1 cellular context compared by ENCODE assay signal in the genomic region with DNA sequence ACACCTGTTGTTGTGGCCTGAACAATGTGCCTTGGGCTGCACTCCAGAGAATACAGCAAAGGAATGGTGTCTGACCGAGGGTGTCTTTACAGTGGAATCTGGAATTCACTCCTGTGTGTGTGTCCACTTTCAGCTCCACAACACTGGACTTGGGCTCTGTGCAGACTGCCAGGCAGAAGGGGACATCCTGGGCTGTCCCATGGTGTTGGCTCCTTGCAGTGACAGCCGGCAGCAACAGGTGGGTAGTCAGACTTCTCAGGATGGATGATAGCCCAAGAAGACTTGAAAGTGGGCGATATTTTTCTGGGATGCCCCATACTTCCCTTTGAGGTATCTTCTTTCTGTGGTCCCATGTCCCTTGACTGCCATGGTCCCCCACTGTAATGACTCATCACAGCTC.
A peak's percentile ranks its signal among the peaks of the same experiment; 100 is the strongest.
TF ChIP-seq lines count a peak whose summit lies in the region.

No MANE protein-coding gene starts in this region.

TF ChIP-seq in HEK293, 187 proteins besides CTCF, POLR2A, EP300 and RAD21 (continued from another document):
- no peak for TF ChIP-seq ZNF549 (tag by site-specific recombination; IDR thresholded peaks at IDR 0.05)
- TF ChIP-seq ZNF239 (tag by site-specific recombination; IDR thresholded peaks at IDR 0.05) = no peak
- no peak for TF ChIP-seq ZNF211 (tag by site-specific recombination; IDR thresholded peaks at IDR 0.05; ENCODE audit: low read depth)
- TF ChIP-seq, protein P1, sequence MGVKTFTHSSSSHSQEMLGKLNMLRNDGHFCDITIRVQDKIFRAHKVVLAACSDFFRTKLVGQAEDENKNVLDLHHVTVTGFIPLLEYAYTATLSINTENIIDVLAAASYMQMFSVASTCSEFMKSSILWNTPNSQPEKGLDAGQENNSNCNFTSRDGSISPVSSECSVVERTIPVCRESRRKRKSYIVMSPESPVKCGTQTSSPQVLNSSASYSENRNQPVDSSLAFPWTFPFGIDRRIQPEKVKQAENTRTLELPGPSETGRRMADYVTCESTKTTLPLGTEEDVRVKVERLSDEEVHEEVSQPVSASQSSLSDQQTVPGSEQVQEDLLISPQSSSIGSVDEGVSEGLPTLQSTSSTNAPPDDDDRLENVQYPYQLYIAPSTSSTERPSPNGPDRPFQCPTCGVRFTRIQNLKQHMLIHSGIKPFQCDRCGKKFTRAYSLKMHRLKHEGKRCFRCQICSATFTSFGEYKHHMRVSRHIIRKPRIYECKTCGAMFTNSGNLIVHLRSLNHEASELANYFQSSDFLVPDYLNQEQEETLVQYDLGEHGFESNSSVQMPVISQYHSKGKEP (tag by site-specific recombination; IDR thresholded peaks at IDR 0.05) = no peak
- TF ChIP-seq, protein P2, sequence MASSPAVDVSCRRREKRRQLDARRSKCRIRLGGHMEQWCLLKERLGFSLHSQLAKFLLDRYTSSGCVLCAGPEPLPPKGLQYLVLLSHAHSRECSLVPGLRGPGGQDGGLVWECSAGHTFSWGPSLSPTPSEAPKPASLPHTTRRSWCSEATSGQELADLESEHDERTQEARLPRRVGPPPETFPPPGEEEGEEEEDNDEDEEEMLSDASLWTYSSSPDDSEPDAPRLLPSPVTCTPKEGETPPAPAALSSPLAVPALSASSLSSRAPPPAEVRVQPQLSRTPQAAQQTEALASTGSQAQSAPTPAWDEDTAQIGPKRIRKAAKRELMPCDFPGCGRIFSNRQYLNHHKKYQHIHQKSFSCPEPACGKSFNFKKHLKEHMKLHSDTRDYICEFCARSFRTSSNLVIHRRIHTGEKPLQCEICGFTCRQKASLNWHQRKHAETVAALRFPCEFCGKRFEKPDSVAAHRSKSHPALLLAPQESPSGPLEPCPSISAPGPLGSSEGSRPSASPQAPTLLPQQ (tag by site-specific recombination; IDR thresholded peaks at IDR 0.05) = no peak
- TF ChIP-seq ZNF221 (tag by site-specific recombination; IDR thresholded peaks at IDR 0.05; ENCODE audit: borderline replicate concordance) = no peak
- TF ChIP-seq GLI2 (tag by site-specific recombination; IDR thresholded peaks at IDR 0.05; ENCODE audit: borderline replicate concordance, low read depth) = no peak
- no peak for TF ChIP-seq ZNF24 (tag by site-specific recombination; IDR thresholded peaks at IDR 0.05)
- TF ChIP-seq, protein P3, sequence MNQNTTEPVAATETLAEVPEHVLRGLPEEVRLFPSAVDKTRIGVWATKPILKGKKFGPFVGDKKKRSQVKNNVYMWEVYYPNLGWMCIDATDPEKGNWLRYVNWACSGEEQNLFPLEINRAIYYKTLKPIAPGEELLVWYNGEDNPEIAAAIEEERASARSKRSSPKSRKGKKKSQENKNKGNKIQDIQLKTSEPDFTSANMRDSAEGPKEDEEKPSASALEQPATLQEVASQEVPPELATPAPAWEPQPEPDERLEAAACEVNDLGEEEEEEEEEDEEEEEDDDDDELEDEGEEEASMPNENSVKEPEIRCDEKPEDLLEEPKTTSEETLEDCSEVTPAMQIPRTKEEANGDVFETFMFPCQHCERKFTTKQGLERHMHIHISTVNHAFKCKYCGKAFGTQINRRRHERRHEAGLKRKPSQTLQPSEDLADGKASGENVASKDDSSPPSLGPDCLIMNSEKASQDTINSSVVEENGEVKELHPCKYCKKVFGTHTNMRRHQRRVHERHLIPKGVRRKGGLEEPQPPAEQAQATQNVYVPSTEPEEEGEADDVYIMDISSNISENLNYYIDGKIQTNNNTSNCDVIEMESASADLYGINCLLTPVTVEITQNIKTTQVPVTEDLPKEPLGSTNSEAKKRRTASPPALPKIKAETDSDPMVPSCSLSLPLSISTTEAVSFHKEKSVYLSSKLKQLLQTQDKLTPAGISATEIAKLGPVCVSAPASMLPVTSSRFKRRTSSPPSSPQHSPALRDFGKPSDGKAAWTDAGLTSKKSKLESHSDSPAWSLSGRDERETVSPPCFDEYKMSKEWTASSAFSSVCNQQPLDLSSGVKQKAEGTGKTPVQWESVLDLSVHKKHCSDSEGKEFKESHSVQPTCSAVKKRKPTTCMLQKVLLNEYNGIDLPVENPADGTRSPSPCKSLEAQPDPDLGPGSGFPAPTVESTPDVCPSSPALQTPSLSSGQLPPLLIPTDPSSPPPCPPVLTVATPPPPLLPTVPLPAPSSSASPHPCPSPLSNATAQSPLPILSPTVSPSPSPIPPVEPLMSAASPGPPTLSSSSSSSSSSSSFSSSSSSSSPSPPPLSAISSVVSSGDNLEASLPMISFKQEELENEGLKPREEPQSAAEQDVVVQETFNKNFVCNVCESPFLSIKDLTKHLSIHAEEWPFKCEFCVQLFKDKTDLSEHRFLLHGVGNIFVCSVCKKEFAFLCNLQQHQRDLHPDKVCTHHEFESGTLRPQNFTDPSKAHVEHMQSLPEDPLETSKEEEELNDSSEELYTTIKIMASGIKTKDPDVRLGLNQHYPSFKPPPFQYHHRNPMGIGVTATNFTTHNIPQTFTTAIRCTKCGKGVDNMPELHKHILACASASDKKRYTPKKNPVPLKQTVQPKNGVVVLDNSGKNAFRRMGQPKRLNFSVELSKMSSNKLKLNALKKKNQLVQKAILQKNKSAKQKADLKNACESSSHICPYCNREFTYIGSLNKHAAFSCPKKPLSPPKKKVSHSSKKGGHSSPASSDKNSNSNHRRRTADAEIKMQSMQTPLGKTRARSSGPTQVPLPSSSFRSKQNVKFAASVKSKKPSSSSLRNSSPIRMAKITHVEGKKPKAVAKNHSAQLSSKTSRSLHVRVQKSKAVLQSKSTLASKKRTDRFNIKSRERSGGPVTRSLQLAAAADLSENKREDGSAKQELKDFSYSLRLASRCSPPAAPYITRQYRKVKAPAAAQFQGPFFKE (tag by site-specific recombination; IDR thresholded peaks at IDR 0.05; ENCODE audit: borderline replicate concordance) = no peak
- peak; percentile 83 for TF ChIP-seq SCRT2 (tag by site-specific recombination; IDR thresholded peaks at IDR 0.05)
